ENCODE assay signal across 8 cellular contexts in the genomic region with DNA sequence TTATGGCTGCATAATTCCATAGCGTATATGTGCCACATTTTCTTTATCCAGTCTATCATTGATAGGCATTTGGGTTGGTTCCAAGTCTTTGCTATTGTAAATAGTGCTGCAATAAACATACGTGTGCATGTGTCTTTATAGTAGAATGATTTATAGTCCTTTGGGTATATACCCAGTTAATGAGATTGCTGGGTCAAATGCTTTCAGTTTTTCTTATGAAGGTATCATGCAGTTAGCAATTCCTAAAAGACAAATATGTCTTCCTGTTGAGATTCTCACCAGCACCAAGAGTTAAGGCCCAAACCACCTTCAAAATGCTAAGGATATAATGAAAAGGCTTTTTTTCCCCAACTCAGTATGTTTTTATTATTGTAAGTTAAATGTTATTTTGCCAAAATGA. TPM values are rescaled to one million over a fixed set of nuclear protein-coding genes. Genes with fewer than 3 reads are reported as not detected.
DNase-seq lines count a peak whose midpoint lies in the region; ATAC-seq and TF ChIP-seq lines count a peak whose summit lies in the region.
"Not testable (repeated sequence)": the region's sequence is repeated elsewhere in the genome, so short reads cannot be mapped to it uniquely, and the experiment has no call there.
"Had no signal": no experiment of that assay in that cellular context is flagged by ENCODE, and none has a peak within 500 bp of the region (broad histone marks: within the 10 kb centered on the region; RNA-seq: fewer than 3 reads in every experiment).

No MANE protein-coding gene starts in this region.

- peaks cover 28% of the 10 kb centered on the region for H3K4me1 Mint-ChIP-seq in mesothelial cell of epicardium

- peak; percentile 11 for DNase-seq in NCI-H748 (lab: John Stamatoyannopoulos, UW; ENCODE audit: unreplicated experiment)
- not testable (repeated sequence) for DNase-seq in epithelial cell of prostate (ENCODE audit: low read depth, low spot score); mesothelial cell of epicardium (ENCODE audit: low spot score in 2 of 2, unreplicated experiment in 2 of 2); psoas muscle

- H3K36me3 Mint-ChIP-seq in mesothelial cell of epicardium, result not testable (repeated sequence)

- peaks cover 47% of the 10 kb centered on the region for H3K4me1 ChIP-seq in DOHH2 (ENCODE audit: control insufficient read depth, low read length)
- H3K4me1 ChIP-seq in psoas muscle, result peaks cover 13% of the 10 kb centered on the region

- intact Hi-C loops in psoas muscle (cut with DNase I), result loop anchor here in 1 of 2 donors (10.0 kb wide), 1 partner anchor 292 kb away; the partner anchor contains the start of gene DCK

- H3K36me3 ChIP-seq in DOHH2 (ENCODE audit: control insufficient read depth, low read length), result peaks cover 15% of the 10 kb centered on the region; the same call in 1 of the 2 replicates
- not testable (repeated sequence) for H3K36me3 ChIP-seq in psoas muscle (ENCODE audit: insufficient read depth in 1 of 2, low read depth in 1 of 2)

- H3K4me2 ChIP-seq in DOHH2 (ENCODE audit: low read length), result peak overlapping the region; percentile 98

- not testable (repeated sequence) for H3K9me2 ChIP-seq in DOHH2 (replicated peaks; ENCODE audit: control insufficient read depth, low read length)

- not testable (repeated sequence) for H3K4me3 Mint-ChIP-seq in mesothelial cell of epicardium

- H3K27ac ChIP-seq in DOHH2 (ENCODE audit: low read depth, low read length), result peak overlapping the region; percentile 95; the same call in 1 of the 2 replicates
- peak overlapping the region; percentile 98 for H3K27ac ChIP-seq in VCaP
- peak overlapping the region; percentile 96 for H3K27ac ChIP-seq in epithelial cell of prostate
- H3K27ac ChIP-seq in psoas muscle, result peak overlapping the region; percentile 98

- not testable (repeated sequence) for H3K27me3 ChIP-seq in DOHH2 (ENCODE audit: control insufficient read depth, low read length); psoas muscle (ENCODE audit: insufficient read depth in 3 of 3, low read length in 2 of 3)

- peaks cover 31% of the 10 kb centered on the region for H3F3A ChIP-seq in DOHH2 (ENCODE audit: control insufficient read depth, insufficient read depth)

- not testable (repeated sequence) for TF ChIP-seq CTCF in DOHH2 (IDR thresholded peaks at IDR 0.05; ENCODE audit: low read depth, low read length, poor library complexity, severe bottlenecking); VCaP (conservative IDR thresholded peaks at IDR 0.05); mesothelial cell of epicardium (IDR thresholded peaks at IDR 0.05; ENCODE audit: unreplicated experiment); psoas muscle (IDR thresholded peaks at IDR 0.05)

- not testable (repeated sequence) for H3K9me3 Mint-ChIP-seq in mesothelial cell of epicardium

- not testable (repeated sequence) for ATAC-seq in psoas muscle

- WGBS in psoas muscle, 3 donors, result 53 to 81% (median 62%) methylated on average over 2 of the region's 2 CpGs

- H3K27me3 Mint-ChIP-seq in mesothelial cell of epicardium (ENCODE audit: low read depth), result not testable (repeated sequence)

- H3K79me2 ChIP-seq in DOHH2 (ENCODE audit: control insufficient read depth, low read length), result peaks cover 31% of the 10 kb centered on the region

- not testable (repeated sequence) for H3K4me3 ChIP-seq in DOHH2 (ENCODE audit: low read length); psoas muscle

- H3K9me3 ChIP-seq in DOHH2 (ENCODE audit: control insufficient read depth, insufficient read depth, low read length); psoas muscle: not testable (repeated sequence)

- not testable (repeated sequence) for H4K20me1 ChIP-seq in DOHH2 (ENCODE audit: control insufficient read depth, insufficient read depth, low read depth, low read length)

- peak overlapping the region; percentile 84 for H3K27ac Mint-ChIP-seq in mesothelial cell of epicardium

RNA-seq across cellular contexts. Expression of gene UTP3, which starts 14.3 kb away (rescaled TPM):
- 28.0 to 30.4 TPM (median 29.6 TPM) in 3 replicates for total RNA-seq in mesothelial cell of epicardium
- total RNA-seq in psoas muscle, result 10 to 100 TPM; 13.1 to 22.6 (median 20.2) TPM
- 10 to 100 TPM; 13.0 to 32.5 (median 28.6) TPM for polyA plus RNA-seq in psoas muscle

RNA-seq across cellular contexts. Expression of gene RUFY3, which starts 19.2 kb away (rescaled TPM):
- 96.0 to 101 TPM (median 96.6 TPM) in 3 replicates for total RNA-seq in mesothelial cell of epicardium
- total RNA-seq in psoas muscle, result 10 to 100 TPM; 31.3 to 53.7 (median 43.3) TPM
- polyA plus RNA-seq in psoas muscle, result 10 to 100 TPM; 15.1 to 35.2 (median 27.7) TPM

RNA-seq across cellular contexts. Expression of gene JCHAIN, which starts 36.3 kb away (rescaled TPM):
- total RNA-seq in mesothelial cell of epicardium (0.16 to 0.47 TPM (median 0.18 TPM) in 3 replicates), psoas muscle (1 to 10 TPM in 3 of 4 donors, under 1 TPM in 1; 0.50 to 3.0 (median 1.7) TPM)
- under 1 TPM; 0.13 to 0.73 (median 0.15) TPM for polyA plus RNA-seq in psoas muscle
- total RNA-seq: H9, HT1080 had no signal
